In genomic region chr1:24021403-24022266, GRCh38 we compare ENCODE assay signal across 1 cellular context.
TF ChIP-seq lines count a peak whose summit lies in the region.

No MANE protein-coding gene starts in this region.

TF ChIP-seq in HepG2, 621 proteins besides CTCF, POLR2A, EP300 and RAD21 (continued from another document and continues in another):
- TF ChIP-seq HMGXB3 (CRISPR knock-in tag; IDR thresholded peaks at IDR 0.05; ENCODE audit: borderline replicate concordance) (peak; percentile 70), ZNF841 (CRISPR knock-in tag; IDR thresholded peaks at IDR 0.05; ENCODE audit: borderline replicate concordance) (no peak), ZSCAN30 (CRISPR knock-in tag; IDR thresholded peaks at IDR 0.05) (no peak), ZNF7 (CRISPR knock-in tag; IDR thresholded peaks at IDR 0.05) (no peak), HNF4A (CRISPR knock-in tag; IDR thresholded peaks at IDR 0.05) (peak; percentile 95), MTA1 (CRISPR knock-in tag; IDR thresholded peaks at IDR 0.05; ENCODE audit: borderline replicate concordance) (peak; percentile 39; the same call in 1 of the 2 replicates), HOXA7 (CRISPR knock-in tag; IDR thresholded peaks at IDR 0.05) (no peak), ZNF33A (CRISPR knock-in tag; IDR thresholded peaks at IDR 0.05; ENCODE audit: borderline replicate concordance) (0 out of 2 replicates have a peak, but pooled peaks have one; percentile 36), RCOR2 (CRISPR knock-in tag; IDR thresholded peaks at IDR 0.05) (peak; percentile 97), THAP11 (CRISPR knock-in tag; IDR thresholded peaks at IDR 0.05) (peak; percentile 64; the same call in 1 of the 2 replicates), U2AF2 (IDR thresholded peaks at IDR 0.05; ENCODE audit: low read depth, low read length) (no peak), ADNP (CRISPR knock-in tag; IDR thresholded peaks at IDR 0.05) (no peak), ZNF703 (CRISPR knock-in tag; IDR thresholded peaks at IDR 0.05; ENCODE audit: borderline replicate concordance) (peak; percentile 77; the same call in 1 of the 2 replicates), ZFP37 (CRISPR knock-in tag; IDR thresholded peaks at IDR 0.05; ENCODE audit: borderline replicate concordance) (no peak), DPF2 (CRISPR knock-in tag; IDR thresholded peaks at IDR 0.05; ENCODE audit: borderline replicate concordance, low read depth) (peak; percentile 81), MEIS1 (CRISPR knock-in tag; IDR thresholded peaks at IDR 0.05; ENCODE audit: borderline replicate concordance) (no peak), ZBTB14 (CRISPR knock-in tag; IDR thresholded peaks at IDR 0.05) (no peak), MLLT10 (CRISPR knock-in tag; IDR thresholded peaks at IDR 0.05) (no peak), TARDBP (CRISPR knock-in tag; IDR thresholded peaks at IDR 0.05) (peak; percentile 88), ZNF280B (CRISPR knock-in tag; IDR thresholded peaks at IDR 0.05; ENCODE audit: borderline replicate concordance) (no peak), ZNF318 (CRISPR knock-in tag; IDR thresholded peaks at IDR 0.05) (no peak), ZNF121 (CRISPR knock-in tag; IDR thresholded peaks at IDR 0.05) (peak; percentile 7; the same call in 1 of the 2 replicates), GATAD2A (CRISPR knock-in tag; IDR thresholded peaks at IDR 0.05) (peak; percentile 92), CREB3 (CRISPR knock-in tag; IDR thresholded peaks at IDR 0.05) (no peak), TBX2 (CRISPR knock-in tag; IDR thresholded peaks at IDR 0.05; ENCODE audit: borderline replicate concordance) (peak; percentile 96), PBX3 (CRISPR knock-in tag; IDR thresholded peaks at IDR 0.05; ENCODE audit: borderline replicate concordance) (no peak), TBX3 (IDR thresholded peaks at IDR 0.05; ENCODE audit: borderline replicate concordance) (0 out of 2 replicates have a peak, but pooled peaks have one; percentile 20), ZNF230 (CRISPR knock-in tag; IDR thresholded peaks at IDR 0.05) (no peak), JDP2 (CRISPR knock-in tag; IDR thresholded peaks at IDR 0.05; ENCODE audit: borderline replicate concordance) (no peak), ZNF232 (CRISPR knock-in tag; IDR thresholded peaks at IDR 0.05; ENCODE audit: borderline replicate concordance) (peak; percentile 52), TIGD3 (CRISPR knock-in tag; IDR thresholded peaks at IDR 0.05; ENCODE audit: borderline replicate concordance) (no peak; the same call in 1 of the 2 replicates), ZNF484 (CRISPR knock-in tag; IDR thresholded peaks at IDR 0.05; ENCODE audit: borderline replicate concordance, low read depth) (no peak), ZNF644 (CRISPR knock-in tag; IDR thresholded peaks at IDR 0.05; ENCODE audit: low read depth) (peak; percentile 70), ARNTL (CRISPR knock-in tag; IDR thresholded peaks at IDR 0.05) (peak; percentile 69; the same call in 1 of the 2 replicates), ZNF468 (CRISPR knock-in tag; IDR thresholded peaks at IDR 0.05) (no peak), MAZ (IDR thresholded peaks at IDR 0.05; ENCODE audit: borderline replicate concordance, low read depth, low read length) (no peak), MAZ (CRISPR knock-in tag; IDR thresholded peaks at IDR 0.05; ENCODE audit: low read depth) (peak; percentile 61; the same call in 1 of the 2 replicates), RBM22 (optimal IDR thresholded peaks at IDR 0.05; ENCODE audit: low read length) (no peak), ZFAT (CRISPR knock-in tag; conservative IDR thresholded peaks at IDR 0.05) (no peak), HDAC2 (CRISPR knock-in tag; IDR thresholded peaks at IDR 0.05) (peak; percentile 96), ESRRA (CRISPR knock-in tag; IDR thresholded peaks at IDR 0.05; ENCODE audit: low read depth) (peak; percentile 11; the same call in 1 of the 2 replicates), PHF21A (CRISPR knock-in tag; IDR thresholded peaks at IDR 0.05) (peak; percentile 98), ZSCAN25 (CRISPR knock-in tag; IDR thresholded peaks at IDR 0.05) (peak; percentile 25; the same call in 1 of the 2 replicates), ZNF775 (CRISPR knock-in tag; IDR thresholded peaks at IDR 0.05; ENCODE audit: borderline replicate concordance) (no peak)
